Comparison of ENCODE assay signal across 14 cellular contexts in genomic region chr9:97413462-97413861, GRCh38. TPM values are rescaled to one million over a fixed set of nuclear protein-coding genes. Genes with fewer than 3 reads are reported as not detected.
DNase-seq lines count a peak whose midpoint lies in the region; ATAC-seq and TF ChIP-seq lines count a peak whose summit lies in the region.
"Had no signal": no experiment of that assay in that cellular context is flagged by ENCODE, and none has a peak within 500 bp of the region (broad histone marks: within the 10 kb centered on the region; RNA-seq: fewer than 3 reads in every experiment).

No MANE protein-coding gene starts in this region.

- H3K4me3 ChIP-seq in ACC112 (ENCODE audit: low read depth, low read length) (peak overlapping the region; percentile 97), DND-41 (ENCODE audit: low read depth in 1 of 2, low read length in 2 of 2) (no peak overlapping the region), mesenchymal stem cell (ENCODE audit: insufficient read depth in 1 of 2, low read depth in 1 of 2, low read length in 2 of 2) (peak overlapping the region in 1 of 2 experiments; percentile 88)

- H2AK5ac ChIP-seq in mesenchymal stem cell (ENCODE audit: low read length, severe bottlenecking): no peak overlapping the region

- peaks cover 4% of the 10 kb centered on the region for H3K36me3 Mint-ChIP-seq in activated T-helper 17 cell treated with anti-CD3 and anti-CD28 coated beads, Interleukin-2, amount 50 U/mL, for 72 hours (ENCODE audit: low read depth)

- H3K27ac ChIP-seq in ACC112 (ENCODE audit: low read depth, low read length): no peak overlapping the region
- H3K27ac ChIP-seq in DND-41 (ENCODE audit: low read length): no peak overlapping the region
- no peak overlapping the region for H3K27ac ChIP-seq in mesenchymal stem cell (ENCODE audit: low read length, poor library complexity, severe bottlenecking)

- H3K79me1 ChIP-seq in mesenchymal stem cell (replicated peaks; ENCODE audit: low read length, poor library complexity, severe bottlenecking): peaks cover 25% of the 10 kb centered on the region

- no peak overlapping the region for H2AFZ ChIP-seq in ACC112 (ENCODE audit: low read length, unreplicated experiment)
- no peak overlapping the region for H2AFZ ChIP-seq in DND-41 (ENCODE audit: low read depth, low read length)
- no peak overlapping the region for H2AFZ ChIP-seq in mesenchymal stem cell (ENCODE audit: low read depth, low read length)

- H3K18ac ChIP-seq in mesenchymal stem cell (ENCODE audit: low read depth in 1 of 2, low read length in 2 of 2): no peak overlapping the region

- H2BK120ac ChIP-seq in mesenchymal stem cell (ENCODE audit: low read depth, low read length): no peak overlapping the region

- no peak overlapping the region for H3K14ac ChIP-seq in mesenchymal stem cell (ENCODE audit: low read length in 2 of 2)

- no peak for DNase-seq in DND-41
- no peak for DNase-seq in mesenchymal stem cell
- DNase-seq in HPDE6-E6E7 (ENCODE audit: extremely low spot score): no peak
- no peak for DNase-seq in RPMI8226
- no peak for DNase-seq in putamen (ENCODE audit: low spot score)
- no peak for DNase-seq in SIG-M5 (lab: John Stamatoyannopoulos, UW)
- DNase-seq: activated CD4-positive, alpha-beta T cell treated with anti-CD3 and anti-CD28 coated beads, Interleukin-2, amount 50 U/mL, for 48 hours; body of pancreas; NCI-H2171 treated with DMSO at 0.1 percent for 48 hours; retina had no signal

- peaks cover 16% of the 10 kb centered on the region for H3K4me1 Mint-ChIP-seq in activated T-helper 17 cell treated with anti-CD3 and anti-CD28 coated beads, Interleukin-2, amount 50 U/mL, for 72 hours

- H3K9me3 Mint-ChIP-seq in activated T-helper 17 cell treated with anti-CD3 and anti-CD28 coated beads, Interleukin-2, amount 50 U/mL, for 72 hours: no peaks in the 10 kb centered on the region

- 96% methylated on average over 2 of the region's 4 CpGs for WGBS in mesenchymal stem cell

- H3K27me3 Mint-ChIP-seq in activated T-helper 17 cell treated with anti-CD3 and anti-CD28 coated beads, Interleukin-2, amount 50 U/mL, for 72 hours: peaks cover 10% of the 10 kb centered on the region

- no peak overlapping the region for H3K27ac Mint-ChIP-seq in activated T-helper 17 cell treated with anti-CD3 and anti-CD28 coated beads, Interleukin-2, amount 50 U/mL, for 72 hours

- H3K36me3 ChIP-seq in ACC112 (ENCODE audit: insufficient read depth, low read length) (no peaks in the 10 kb centered on the region), DND-41 (ENCODE audit: insufficient read depth, low read length) (no peaks in the 10 kb centered on the region), mesenchymal stem cell (ENCODE audit: control insufficient read depth in 1 of 2, insufficient read depth in 2 of 2, low read depth in 1 of 2, low read length in 2 of 2) (no peaks in the 10 kb centered on the region)
- H3K36me3 ChIP-seq: vagina had no signal

- no peak for TF ChIP-seq CTCF in DND-41 (IDR thresholded peaks at IDR 0.05; ENCODE audit: borderline replicate concordance, extremely low read depth, low read length, poor library complexity, severe bottlenecking)

- no peak overlapping the region for H2BK15ac ChIP-seq in mesenchymal stem cell (ENCODE audit: low read depth, poor library complexity, severe bottlenecking)

- no peak overlapping the region for H2BK12ac ChIP-seq in mesenchymal stem cell (ENCODE audit: low read length in 2 of 2)

- no peaks in the 10 kb centered on the region for H4K20me1 ChIP-seq in DND-41 (ENCODE audit: insufficient read depth, low read length)

- H3K79me2 ChIP-seq in ACC112 (ENCODE audit: control insufficient read depth, insufficient read depth, low read length, unreplicated experiment) (peaks cover 48% of the 10 kb centered on the region), DND-41 (ENCODE audit: insufficient read depth, low read length) (no peaks in the 10 kb centered on the region)

- H2BK5ac ChIP-seq in mesenchymal stem cell (ENCODE audit: low read depth, low read length, poor library complexity, severe bottlenecking): no peak overlapping the region

- H3K4ac ChIP-seq in mesenchymal stem cell (ENCODE audit: low read depth in 1 of 2, low read length in 2 of 2): no peak overlapping the region

- H3K27me3 ChIP-seq in ACC112 (ENCODE audit: insufficient read depth, low read length) (peaks cover 21% of the 10 kb centered on the region), DND-41 (ENCODE audit: insufficient read depth, low read length, poor library complexity) (no peaks in the 10 kb centered on the region), mesenchymal stem cell (ENCODE audit: control insufficient read depth in 1 of 2, insufficient read depth in 1 of 2, low read length in 2 of 2) (peaks cover 14 to 19% of the 10 kb centered on the region in 2 experiments)
- H3K27me3 ChIP-seq: body of pancreas, vagina had no signal

- H4K91ac ChIP-seq in mesenchymal stem cell (ENCODE audit: low read length): no peak overlapping the region

- H3K4me2 ChIP-seq in DND-41 (ENCODE audit: insufficient read depth, low read length) (peak overlapping the region; percentile 74; the same call in 1 of the 2 replicates), mesenchymal stem cell (ENCODE audit: low read length, poor library complexity, severe bottlenecking) (no peak overlapping the region)

- no peak overlapping the region for H3K9ac ChIP-seq in DND-41 (ENCODE audit: low read depth, low read length)
- peak overlapping the region; percentile 84 for H3K9ac ChIP-seq in mesenchymal stem cell (ENCODE audit: low read length)

- peak overlapping the region in 1 of 2 experiments; percentile 93 for H3K23ac ChIP-seq in mesenchymal stem cell (ENCODE audit: low read length in 2 of 2)

- H3K9me3 ChIP-seq in DND-41 (ENCODE audit: insufficient read depth, low read length, severe bottlenecking) (peaks cover 2% of the 10 kb centered on the region), mesenchymal stem cell (ENCODE audit: control insufficient read depth, low read length) (peaks cover under 1% of the 10 kb centered on the region)
- H3K9me3 ChIP-seq: body of pancreas, vagina had no signal

- peak overlapping the region; percentile 79 for H3K4me3 Mint-ChIP-seq in activated T-helper 17 cell treated with anti-CD3 and anti-CD28 coated beads, Interleukin-2, amount 50 U/mL, for 72 hours

- peaks cover 5% of the 10 kb centered on the region for H3K4me1 ChIP-seq in ACC112 (ENCODE audit: control insufficient read depth, insufficient read depth, low read length, unreplicated experiment)
- peaks cover 19% of the 10 kb centered on the region; the same call in 1 of the 2 replicates for H3K4me1 ChIP-seq in DND-41 (ENCODE audit: insufficient read depth, low read length)
- no peaks in the 10 kb centered on the region for H3K4me1 ChIP-seq in mesenchymal stem cell (ENCODE audit: control insufficient read depth, insufficient read depth, low read depth, low read length)

- H4K8ac ChIP-seq in mesenchymal stem cell (ENCODE audit: low read length): no peak overlapping the region

- no peak for ATAC-seq in DND-41 (ENCODE audit: insufficient read depth, low read depth)
- ATAC-seq in activated T-helper 17 cell treated with anti-CD3 and anti-CD28 coated beads, Interleukin-2, amount 50 U/mL, for 72 hours (replicated peaks): no peak
- ATAC-seq: body of pancreas, Right ventricle myocardium inferior had no signal

RNA-seq across cellular contexts. Expression of gene TDRD7, which starts 1.6 kb away (rescaled TPM):
- 1 to 10 TPM; 6.3 to 7.5 TPM for total RNA-seq in activated T-helper 17 cell treated with anti-CD3 and anti-CD28 coated beads, Interleukin-2, amount 50 U/mL, for 72 hours
- 4.8 TPM for polyA plus RNA-seq in mesenchymal stem cell (2013, experiment 1 of 2)
- polyA plus RNA-seq in mesenchymal stem cell (2013, experiment 2 of 2): 4.8 TPM
